27 cellular contexts compared by ENCODE assay signal in the genomic region with DNA sequence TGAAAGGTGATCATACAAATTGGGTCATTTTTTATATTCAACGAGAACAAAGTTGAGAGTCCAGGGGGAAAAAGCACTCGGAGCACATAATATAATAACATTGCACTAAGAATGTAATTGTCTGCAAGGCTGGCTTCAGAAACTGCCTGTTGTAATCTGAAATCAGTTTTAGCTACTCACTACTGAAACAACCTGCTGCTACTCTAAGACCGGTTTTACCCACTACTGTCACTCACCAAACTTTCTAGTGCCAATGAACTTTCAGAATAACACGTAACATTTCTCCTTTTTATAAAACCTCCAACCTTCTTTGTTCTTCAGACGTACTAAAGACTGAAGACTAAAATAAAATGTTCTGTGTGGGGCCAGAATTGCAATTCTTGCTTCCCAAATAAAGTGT. TPM values are rescaled to one million over a fixed set of nuclear protein-coding genes. Genes with fewer than 3 reads are reported as not detected.
"Had no signal": no experiment of that assay in that cellular context is flagged by ENCODE, and none has a peak within 500 bp of the region (broad histone marks: within the 10 kb centered on the region; RNA-seq: fewer than 3 reads in every experiment).

No MANE protein-coding gene starts in this region.

- ATAC-seq: Panc1, T-cell had no signal

- H3K9ac ChIP-seq: SK-N-SH had no signal

- H3K27me3 ChIP-seq: MG63 had no signal

- DNase-seq: Karpas-422; KG1; NCI-H1092 treated with DMSO at 0.1 percent for 48 hours; NCI-H1417 treated with DMSO at 0.1 percent for 48 hours; NCI-H146; NCI-H1694 treated with DMSO at 0.1 percent for 48 hours; NCI-H1930; NCI-H2081; NCI-H2107; NCI-H2227 treated with DMSO at 0.1 percent for 48 hours; NCI-H446; NCI-H510A; NCI-H524 treated with DMSO at 0.1 percent for 48 hours; NCI-H69; NCI-H774; NK-92 treated with Interleukin-12 subunit alpha and Interleukin-12 subunit beta, amount 100 ng/mL, for 24 hours; OCI-M1; SHP77; SK-N-SH; SW 1271; T-cell had no signal

- H3K36me3 ChIP-seq: MG63 had no signal

- H3K27ac ChIP-seq: HL-60, RWPE1 had no signal

- H3K4me3 ChIP-seq: MG63 had no signal

- H3K9me2 ChIP-seq: SK-N-SH had no signal

- FAIRE-seq: HTR-8/SVneo had no signal

- H3K9me3 ChIP-seq: SK-N-SH had no signal

- H3K4me2 ChIP-seq: SK-N-SH had no signal

RNA-seq across cellular contexts. Expression of a gene that starts 12.3 kb away (rescaled TPM):
- total RNA-seq: SK-MEL-5, T-cell had no signal
- polyA plus RNA-seq: SK-N-SH had no signal
